11 cellular contexts compared by ENCODE assay signal in genomic region chr10:88848499-88848898, GRCh38. TPM values are rescaled to one million over a fixed set of nuclear protein-coding genes. Genes with fewer than 3 reads are reported as not detected.
DNase-seq lines count a peak whose midpoint lies in the region; ATAC-seq and TF ChIP-seq lines count a peak whose summit lies in the region.
"Had no signal": no experiment of that assay in that cellular context is flagged by ENCODE, and none has a peak within 500 bp of the region (broad histone marks: within the 10 kb centered on the region; RNA-seq: fewer than 3 reads in every experiment).

No MANE protein-coding gene starts in this region.

- TF ChIP-seq POLR2A in stomach (IDR thresholded peaks at IDR 0.05) = no peak
- TF ChIP-seq POLR2A in tibial nerve (IDR thresholded peaks at IDR 0.05) = no peak

- ATAC-seq in effector memory CD8-positive, alpha-beta T cell (replicated peaks) = no peak

- H3K27ac ChIP-seq in epithelial cell of prostate (peak overlapping the region; percentile 80), stomach (peak overlapping the region in 3 of 5 donors; percentile 40 to 86 (median 77)), tibial nerve (no peak overlapping the region)

- WGBS in stomach, 5 donors = 0 to 9% (median 3%) methylated on average over 1 of the region's 1 CpG
- 35 to 39% methylated on average over 1 of the region's 1 CpG for WGBS in tibial nerve, 2 donors

- no peaks in the 10 kb centered on the region for H3K9me3 Mint-ChIP-seq in activated naive CD4-positive, alpha-beta T cell treated with anti-CD3 and anti-CD28 coated beads for 36 hours
- H3K9me3 Mint-ChIP-seq in effector memory CD8-positive, alpha-beta T cell = no peaks in the 10 kb centered on the region

- H3K27me3 ChIP-seq in stomach (no peaks in the 10 kb centered on the region), tibial nerve (no peaks in the 10 kb centered on the region)

- no peaks in the 10 kb centered on the region for H3K36me3 Mint-ChIP-seq in activated naive CD4-positive, alpha-beta T cell treated with anti-CD3 and anti-CD28 coated beads for 36 hours (ENCODE audit: low read depth)
- H3K36me3 Mint-ChIP-seq in effector memory CD8-positive, alpha-beta T cell (ENCODE audit: insufficient read depth) = no peaks in the 10 kb centered on the region

- H3K4me3 ChIP-seq in stomach = peak overlapping the region in 3 of 4 donors; percentile 34 to 55 (median 36)
- H3K4me3 ChIP-seq in tibial nerve = no peak overlapping the region

- H3K36me3 ChIP-seq in stomach = no peaks in the 10 kb centered on the region
- H3K36me3 ChIP-seq in tibial nerve = no peaks in the 10 kb centered on the region

- CTCF ChIA-PET in activated naive CD4-positive, alpha-beta T cell treated with anti-CD3 and anti-CD28 coated beads for 36 hours (lab: Charles Lee) = interaction anchor here (0.7 to 4.0 kb wide), 6 partner anchors 9 to 142 kb away, joined by 3 to 34 read pairs (median 4); partner anchors contain the start of gene FAS

- TF ChIP-seq EP300 in stomach (IDR thresholded peaks at IDR 0.05) (no peak), tibial nerve (IDR thresholded peaks at IDR 0.05) (peak in 1 of 2 donors; percentile 6)

- H3K9me3 ChIP-seq in stomach (no peaks in the 10 kb centered on the region), tibial nerve (no peaks in the 10 kb centered on the region)

- H3K4me3 Mint-ChIP-seq in activated naive CD4-positive, alpha-beta T cell treated with anti-CD3 and anti-CD28 coated beads for 36 hours = no peak overlapping the region
- H3K4me3 Mint-ChIP-seq in effector memory CD8-positive, alpha-beta T cell = no peak overlapping the region

- H3K4me1 ChIP-seq in stomach (peaks cover 7 to 54% (median 14%) of the 10 kb centered on the region in 4 donors), tibial nerve (no peaks in the 10 kb centered on the region)

- TF ChIP-seq CTCF in stomach (IDR thresholded peaks at IDR 0.05) (no peak), tibial nerve (IDR thresholded peaks at IDR 0.05) (no peak)

- DNase-seq in activated naive CD4-positive, alpha-beta T cell treated with anti-CD3 and anti-CD28 coated beads for 36 hours = no peak
- no peak for DNase-seq in activated naive CD4-positive, alpha-beta T cell treated with anti-CD3 and anti-CD28 coated beads, Interleukin-2, amount 50 U/mL, for 16 hours
- DNase-seq in OCI-M1 (lab: John Stamatoyannopoulos, UW) = peak; percentile 64
- no peak for DNase-seq in epithelial cell of prostate (ENCODE audit: low read depth, low spot score)
- no peak for DNase-seq in stomach
- DNase-seq in effector memory CD8-positive, alpha-beta T cell = no peak
- DNase-seq in tibial nerve (ENCODE audit: low spot score in 2 of 2) = no peak
- no peak for DNase-seq in mucosa of gallbladder (ENCODE audit: low spot score)
- DNase-seq: amygdala; SHP77 treated with DMSO at 0.1 percent for 48 hours; stimulated activated CD4-positive, alpha-beta T cell treated with anti-CD3 and anti-CD28 coated beads, Interleukin-4, amount 100 ng/mL, for 1 hour had no signal

- H3K4me1 Mint-ChIP-seq in activated naive CD4-positive, alpha-beta T cell treated with anti-CD3 and anti-CD28 coated beads for 36 hours (ENCODE audit: low read depth) = peaks cover 13% of the 10 kb centered on the region
- H3K4me1 Mint-ChIP-seq in effector memory CD8-positive, alpha-beta T cell (ENCODE audit: low read depth in 2 of 2) = peaks cover 3% of the 10 kb centered on the region in 2 donors

- H3K27me3 Mint-ChIP-seq in activated naive CD4-positive, alpha-beta T cell treated with anti-CD3 and anti-CD28 coated beads for 36 hours (ENCODE audit: low read depth) = peaks cover 12% of the 10 kb centered on the region
- H3K27me3 Mint-ChIP-seq in effector memory CD8-positive, alpha-beta T cell = peaks cover 0 to 7% of the 10 kb centered on the region in 2 donors

- peak overlapping the region; percentile 25 for H3K27ac Mint-ChIP-seq in activated naive CD4-positive, alpha-beta T cell treated with anti-CD3 and anti-CD28 coated beads for 36 hours
- no peak overlapping the region for H3K27ac Mint-ChIP-seq in effector memory CD8-positive, alpha-beta T cell

- intact Hi-C loops in activated naive CD4-positive, alpha-beta T cell treated with anti-CD3 and anti-CD28 coated beads for 36 hours (cut with micrococcal nuclease) = loop anchor here (1.0 to 5.0 kb wide), 10 partner anchors 10 to 314 kb away; partner anchors contain the start of gene STAMBPL1
- intact Hi-C loops in stomach (cut with DNase I; ENCODE audit: low total_unique reads) = no loop called here

RNA-seq across cellular contexts. Expression of gene ANKRD22, which starts 3.1 kb away (rescaled TPM):
- total RNA-seq in activated naive CD4-positive, alpha-beta T cell treated with anti-CD3 and anti-CD28 coated beads for 36 hours = under 1 TPM in 1 of 2 experiments, not detected in 1; 0.12 TPM
- 10 to 100 TPM in 3 of 5 donors, 1 to 10 TPM in 2; 6.4 to 63.9 (median 13.8) TPM for total RNA-seq in stomach
- polyA plus RNA-seq in stomach = 10 to 100 TPM; 35.0 to 45.5 (median 37.9) TPM
- not detected for total RNA-seq in tibial nerve
- 11.6 TPM for total RNA-seq in mucosa of gallbladder

RNA-seq across cellular contexts. Expression of gene STAMBPL1, which starts 31.5 kb away (rescaled TPM):
- 10 to 100 TPM; 23.2 to 23.6 TPM for total RNA-seq in activated naive CD4-positive, alpha-beta T cell treated with anti-CD3 and anti-CD28 coated beads for 36 hours
- 10 to 100 TPM in 3 of 5 donors, 1 to 10 TPM in 2; 6.7 to 40.8 (median 10.7) TPM for total RNA-seq in stomach
- 1 to 10 TPM; 3.2 to 7.4 (median 5.2) TPM for polyA plus RNA-seq in stomach
- total RNA-seq in tibial nerve = 10 to 100 TPM; 14.2 to 34.5 (median 25.5) TPM
- total RNA-seq in mucosa of gallbladder = 6.8 TPM

RNA-seq across cellular contexts. Expression of gene LIPM, which starts 46.0 kb away (rescaled TPM):
- not detected for total RNA-seq in activated naive CD4-positive, alpha-beta T cell treated with anti-CD3 and anti-CD28 coated beads for 36 hours
- total RNA-seq in stomach (not detected), tibial nerve (not detected), mucosa of gallbladder (not detected)
- not detected for polyA plus RNA-seq in stomach

Comparison
In these comparisons a context has a peak if more than half of its experiments do, and no peak if none do; other contexts are left out.
1. H3K27ac ChIP-seq: peak in epithelial cell of prostate (single experiment) and stomach (3 of 5); none in tibial nerve (0 of 4).
2. H3K4me3 ChIP-seq: peak in stomach (3 of 4); none in tibial nerve (0 of 4).
3. RNA of gene ANKRD22, which starts 3.1 kb away (total RNA-seq): 6.4 to 63.9 TPM in stomach and 11.6 TPM in mucosa of gallbladder (single experiment); 0.12 TPM in activated naive CD4-positive, alpha-beta T cell treated with anti-CD3 and anti-CD28 coated beads for 36 hours and not detected in tibial nerve; every median in the first group is over 4 times any median in the second.